In the genomic region with DNA sequence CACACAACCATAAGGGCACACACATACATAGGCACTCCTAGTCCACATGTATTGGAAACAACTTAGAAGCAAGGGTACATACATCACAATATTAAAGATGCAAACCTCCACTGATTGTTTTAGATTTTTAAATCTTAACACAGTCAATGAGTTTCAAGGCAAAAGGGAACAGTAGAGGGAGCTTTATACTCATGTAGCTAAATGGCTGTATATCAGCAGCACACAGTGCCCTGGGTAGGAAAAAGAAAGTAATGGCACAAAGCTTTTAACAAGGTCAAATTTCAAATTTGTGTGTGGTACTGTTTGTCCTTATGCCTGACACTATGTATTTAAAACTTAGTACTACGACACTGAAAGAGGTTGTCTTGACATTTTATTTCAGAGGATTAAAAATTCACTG, we compare ENCODE assay signal across 8 cellular contexts.
DNase-seq lines count a peak whose midpoint lies in the region; ATAC-seq and TF ChIP-seq lines count a peak whose summit lies in the region.

No MANE protein-coding gene starts in this region.

- H3K27me3 ChIP-seq in A673 (replicated peaks; ENCODE audit: insufficient read depth, low read depth, low read length, poor library complexity) (no peaks in the 10 kb centered on the region), lung (ENCODE audit: control insufficient read depth, insufficient read depth) (no peaks in the 10 kb centered on the region)

- POLR2A ChIA-PET in A673 (lab: Charles Lee; ENCODE audit: low non-redundant PET) = no interaction called here

- H3K4me3 ChIP-seq in A673 (ENCODE audit: low read depth, low read length, poor library complexity, severe bottlenecking) (no peak overlapping the region), lung (no peak overlapping the region)

- BruUV-seq in A673 (replicated peaks; lab: Mats Ljungman, UMichigan) = no TSS peak

- peak; percentile 65 for TF ChIP-seq CTCF in A673 (conservative IDR thresholded peaks at IDR 0.05; ENCODE audit: low read depth, low read length)
- peak; percentile 42 for TF ChIP-seq CTCF in GM12872 (IDR thresholded peaks at IDR 0.05; ENCODE audit: insufficient read depth, low read depth, low read length)
- TF ChIP-seq CTCF in lung (IDR thresholded peaks at IDR 0.05; ENCODE audit: control extremely low read depth, extremely low read depth) = peak; percentile 21

- H3K36me3 ChIP-seq in A673 (ENCODE audit: insufficient read depth, low read length, poor library complexity, severe bottlenecking) (peaks cover 11% of the 10 kb centered on the region), lung (ENCODE audit: control insufficient read depth in 2 of 2, insufficient read depth in 2 of 2, low read length in 2 of 2) (peaks cover 13 to 14% of the 10 kb centered on the region in 2 donors)

- ATAC-seq in lung (ENCODE audit: insufficient read depth, low FRiP score) = no peak
- no peak for ATAC-seq in HG03457 (IDR thresholded peaks at IDR 0.05; ENCODE audit: unreplicated experiment)

- intact Hi-C loops in A673 (cut with micrococcal nuclease; ENCODE audit: unreplicated experiment) = loop anchor here (2.0 to 5.0 kb wide), 3 partner anchors 107 to 221 kb away; no protein-coding TSS in a partner anchor
- intact Hi-C loops in posterior cingulate gyrus (cut with DNase I) = loop anchor here (2.0 kb wide), 1 partner anchor 221 kb away; no protein-coding TSS in a partner anchor

- DNase-seq in A673 (ENCODE audit: low spot score) = peak; percentile 65
- peak; percentile 23 for DNase-seq in NCI-H510A (lab: John Stamatoyannopoulos, UW)
- DNase-seq in cerebellar cortex (ENCODE audit: low spot score) = peak; percentile 75
- no peak for DNase-seq in lung (ENCODE audit: low spot score)
- DNase-seq in effector CD4-positive, alpha-beta T cell = no peak
- DNase-seq in posterior cingulate gyrus = no peak

- H3K4me1 ChIP-seq in A673 (ENCODE audit: insufficient read depth, low read length, poor library complexity, severe bottlenecking) = peaks cover 7% of the 10 kb centered on the region
- peaks cover 2% of the 10 kb centered on the region in 2 donors for H3K4me1 ChIP-seq in lung (ENCODE audit: control insufficient read depth in 2 of 2, insufficient read depth in 2 of 2, low read length in 2 of 2)

- H3K9me3 ChIP-seq in A673 (ENCODE audit: low read depth, low read length, poor library complexity, severe bottlenecking) = no peaks in the 10 kb centered on the region
- H3K9me3 ChIP-seq in lung (ENCODE audit: control insufficient read depth in 2 of 2, insufficient read depth in 1 of 2, low read length in 1 of 2) = no peaks in the 10 kb centered on the region

- H3K27ac ChIP-seq in A673 (ENCODE audit: low read depth, low read length, poor library complexity, severe bottlenecking) = no peak overlapping the region
- no peak overlapping the region for H3K27ac ChIP-seq in lung (ENCODE audit: low read depth in 1 of 2, low read length in 1 of 2)

- 39 to 82% methylated on average over 1 of the region's 1 CpG for WGBS in lung, 2 donors

- CTCF ChIA-PET in A673 (lab: Charles Lee) = interaction anchor here (0.9 to 1.0 kb wide), 3 partner anchors 261 to 694 kb away, joined by 3 read pairs; no protein-coding TSS in a partner anchor

Comparison
In these comparisons a context has a peak if more than half of its experiments do, and no peak if none do; other contexts are left out.
1. DNase-seq: peak in A673 (single experiment), NCI-H510A (single experiment) and cerebellar cortex (single experiment); none in lung (single experiment), effector CD4-positive, alpha-beta T cell (single experiment) and posterior cingulate gyrus (0 of 10).
2. Peak in every context shown above with its lines, with median percentiles within 50 percentile points of each other: CTCF ChIP-seq.